In genomic region chr5:86983208-86983607, GRCh38 we compare ENCODE assay signal across 25 cellular contexts.
DNase-seq lines count a peak whose midpoint lies in the region; ATAC-seq and TF ChIP-seq lines count a peak whose summit lies in the region.
"Had no signal": no experiment of that assay in that cellular context is flagged by ENCODE, and none has a peak within 500 bp of the region (broad histone marks: within the 10 kb centered on the region; RNA-seq: fewer than 3 reads in every experiment).

No MANE protein-coding gene starts in this region.

- no peaks in the 10 kb centered on the region for H3F3A ChIP-seq in smooth muscle cell (ENCODE audit: low read depth)

- H3K79me2 ChIP-seq in smooth muscle cell (ENCODE audit: low read depth): no peaks in the 10 kb centered on the region

- no peaks in the 10 kb centered on the region for H3K27me3 ChIP-seq in smooth muscle cell (ENCODE audit: low read depth)
- H3K27me3 ChIP-seq: SJSA1 had no signal

- WGBS in smooth muscle cell (ENCODE audit: low lambda C conversion rate): 84% methylated on average over 1 of the region's 1 CpG

- no peaks in the 10 kb centered on the region for H4K20me1 ChIP-seq in smooth muscle cell (ENCODE audit: low read depth)

- no peak for TF ChIP-seq CTCF in smooth muscle cell (IDR thresholded peaks at IDR 0.05; ENCODE audit: borderline replicate concordance, insufficient read depth, poor library complexity, severe bottlenecking)

- peaks cover 13% of the 10 kb centered on the region for H3K4me1 ChIP-seq in smooth muscle cell (ENCODE audit: low read depth)
- H3K4me1 ChIP-seq: A549 had no signal

- H3K9ac ChIP-seq in smooth muscle cell (ENCODE audit: low read depth): no peak overlapping the region

- H3K27ac ChIP-seq in smooth muscle cell (ENCODE audit: low read depth): peak overlapping the region; percentile 43
- H3K27ac ChIP-seq: A549, C4-2B, SJSA1 had no signal

- no peaks in the 10 kb centered on the region for H3K36me3 ChIP-seq in smooth muscle cell (ENCODE audit: low read depth)
- H3K36me3 ChIP-seq: MG63, SJSA1 had no signal

- H3K4me3 ChIP-seq in smooth muscle cell: no peak overlapping the region
- H3K4me3 ChIP-seq: A549, MG63, SJSA1 had no signal

- peak; percentile 60 for ATAC-seq in GM18867 (IDR thresholded peaks at IDR 0.05; ENCODE audit: unreplicated experiment)
- peak; percentile 66 for ATAC-seq in GM21723 (IDR thresholded peaks at IDR 0.05; ENCODE audit: unreplicated experiment)
- peak; percentile 47 for ATAC-seq in HG03520 (IDR thresholded peaks at IDR 0.05; ENCODE audit: unreplicated experiment)
- ATAC-seq in HG03571 (IDR thresholded peaks at IDR 0.05; ENCODE audit: unreplicated experiment): no peak
- no peak for ATAC-seq in HG02678 (IDR thresholded peaks at IDR 0.05; ENCODE audit: unreplicated experiment)
- ATAC-seq: A549, HCT116 had no signal

- DNase-seq in smooth muscle cell (lab: John Stamatoyannopoulos, UW; ENCODE audit: unreplicated experiment): no peak
- no peak for DNase-seq in GM03348 (ENCODE audit: low spot score)
- DNase-seq: CD8-positive, alpha-beta memory T cell; DMS 273 treated with DMSO at 0.1 percent for 48 hours; DMS79 treated with DMSO at 0.1 percent for 48 hours; GF-D8; IMR-90; KG1; MG63; NCI-H2029; NCI-H226; NCI-H524; NCI-H82; Right ventricle myocardium superior; RPMI8226; T-helper 2 cell had no signal

- H3K9me3 ChIP-seq in smooth muscle cell (replicated peaks; ENCODE audit: low read depth): no peaks in the 10 kb centered on the region
- H3K9me3 ChIP-seq: A549, MG63, SJSA1 had no signal

- peak overlapping the region; percentile 24 for H2AFZ ChIP-seq in smooth muscle cell (ENCODE audit: low read depth)

- H3K4me2 ChIP-seq in smooth muscle cell: peak overlapping the region; percentile 35
- H3K4me2 ChIP-seq: A549 had no signal

Comparison
In these comparisons a context has a peak if more than half of its experiments do, and no peak if none do; other contexts are left out.
1. ATAC-seq: peak in GM18867 (single experiment), GM21723 (single experiment) and HG03520 (single experiment); none in HG03571 (single experiment) and HG02678 (single experiment).